In the genomic region with DNA sequence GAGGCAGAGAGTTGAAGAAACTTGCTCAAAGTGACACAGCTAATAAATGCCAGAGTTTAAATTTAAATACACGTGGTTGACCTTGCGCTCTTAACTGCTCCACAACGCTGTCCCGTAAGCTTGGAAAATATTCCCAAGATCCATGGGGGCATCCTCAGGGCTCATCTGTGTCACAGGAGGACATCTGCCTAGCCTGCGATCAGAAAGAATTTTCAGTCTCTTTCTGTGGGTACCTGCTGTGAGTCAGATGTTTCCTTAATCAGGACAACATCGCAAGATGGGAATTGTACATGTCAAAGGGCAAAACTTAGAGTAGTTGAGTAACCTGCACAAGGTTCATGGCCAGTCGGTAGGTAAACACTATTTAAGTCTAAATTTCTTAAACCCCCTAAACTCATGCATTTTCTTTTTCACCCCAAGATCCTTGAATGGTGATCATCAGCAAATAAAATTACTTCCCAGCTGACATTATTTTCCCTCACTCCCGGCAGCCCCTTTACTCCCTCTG, we compare ENCODE assay signal across 10 cellular contexts. TPM values are rescaled to one million over a fixed set of nuclear protein-coding genes. Genes with fewer than 3 reads are reported as not detected.
DNase-seq lines count a peak whose midpoint lies in the region; ATAC-seq and TF ChIP-seq lines count a peak whose summit lies in the region.
"Had no signal": no experiment of that assay in that cellular context is flagged by ENCODE, and none has a peak within 500 bp of the region (broad histone marks: within the 10 kb centered on the region; RNA-seq: fewer than 3 reads in every experiment).

No MANE protein-coding gene starts in this region.

- H3K4me3 ChIP-seq in breast epithelium (no peak overlapping the region), thoracic aorta (peak overlapping the region; percentile 91)

- H3K36me3 ChIP-seq in breast epithelium = no peaks in the 10 kb centered on the region
- H3K36me3 ChIP-seq in thoracic aorta = peaks cover 2% of the 10 kb centered on the region

- no peaks in the 10 kb centered on the region for H3K36me3 Mint-ChIP-seq in MCF 10A (ENCODE audit: insufficient read depth, unreplicated experiment)
- H3K36me3 Mint-ChIP-seq in activated CD8-positive, alpha-beta T cell treated with anti-CD3 and anti-CD28 coated beads, Interleukin-2, amount 10 ng/mL, durations not matched to agents 7 days and 5 days (ENCODE audit: low read depth) = peaks cover 69% of the 10 kb centered on the region
- peaks cover 28% of the 10 kb centered on the region for H3K36me3 Mint-ChIP-seq in memory B cell

- POLR2A ChIA-PET in MCF 10A (lab: Yijun Ruan, JAX) = no interaction called here
- POLR2A ChIA-PET in activated CD8-positive, alpha-beta T cell treated with anti-CD3 and anti-CD28 coated beads, Interleukin-2, amount 10 ng/mL, durations not matched to agents 7 days and 5 days (lab: Charles Lee) = interaction anchor here (1.2 to 10.1 kb wide), 12 partner anchors 9 to 50 kb away, joined by 3 to 372 read pairs (median 12); partner anchors contain the start of genes RNF144A and RSAD2

- DNase-seq in MCF 10A (ENCODE audit: unreplicated experiment) = no peak
- DNase-seq in breast epithelium (ENCODE audit: low spot score in 2 of 2) = no peak
- DNase-seq in activated CD8-positive, alpha-beta T cell treated with anti-CD3 and anti-CD28 coated beads, Interleukin-2, amount 10 ng/mL, durations not matched to agents 7 days and 5 days = no peak
- no peak for DNase-seq in memory B cell (ENCODE audit: low spot score in 2 of 2)
- no peak for DNase-seq in thoracic aorta (ENCODE audit: low spot score)
- DNase-seq in cerebellar cortex (ENCODE audit: low spot score) = no peak
- DNase-seq in stimulated activated CD8-positive, alpha-beta memory T cell treated with anti-CD3 and anti-CD28 coated beads, Interleukin-4, amount 100 ng/mL, for 48 hours = no peak
- no peak for DNase-seq in GM10266 (ENCODE audit: extremely low spot score)
- DNase-seq: NCI-H446 treated with DMSO at 0.1 percent for 48 hours had no signal

- peaks cover 8% of the 10 kb centered on the region for H3K9me3 Mint-ChIP-seq in MCF 10A (ENCODE audit: unreplicated experiment)
- peaks cover 9% of the 10 kb centered on the region for H3K9me3 Mint-ChIP-seq in activated CD8-positive, alpha-beta T cell treated with anti-CD3 and anti-CD28 coated beads, Interleukin-2, amount 10 ng/mL, durations not matched to agents 7 days and 5 days (ENCODE audit: insufficient read depth)
- H3K9me3 Mint-ChIP-seq in memory B cell = peaks cover 7% of the 10 kb centered on the region

- intact Hi-C loops in MCF 10A (cut with micrococcal nuclease) (no loop called here), breast epithelium (cut with DNase I; ENCODE audit: low total_unique reads) (no loop called here)

- H3K4me1 Mint-ChIP-seq in MCF 10A (ENCODE audit: insufficient read depth, unreplicated experiment) (peaks cover 7% of the 10 kb centered on the region), memory B cell (peaks cover 8% of the 10 kb centered on the region)
- peaks cover 71% of the 10 kb centered on the region for H3K4me1 Mint-ChIP-seq in activated CD8-positive, alpha-beta T cell treated with anti-CD3 and anti-CD28 coated beads, Interleukin-2, amount 10 ng/mL, durations not matched to agents 7 days and 5 days (ENCODE audit: low read depth)

- H3K4me3 Mint-ChIP-seq in MCF 10A (ENCODE audit: unreplicated experiment) = peak overlapping the region; percentile 45
- H3K4me3 Mint-ChIP-seq in activated CD8-positive, alpha-beta T cell treated with anti-CD3 and anti-CD28 coated beads, Interleukin-2, amount 10 ng/mL, durations not matched to agents 7 days and 5 days = peak overlapping the region; percentile 90
- H3K4me3 Mint-ChIP-seq in memory B cell = peak overlapping the region; percentile 68

- no peak overlapping the region for H3K27ac ChIP-seq in breast epithelium
- H3K27ac ChIP-seq in thoracic aorta = no peak overlapping the region

- H3K4me1 ChIP-seq in breast epithelium = no peaks in the 10 kb centered on the region
- H3K4me1 ChIP-seq in thoracic aorta (ENCODE audit: control insufficient read depth in 1 of 2, low read depth in 2 of 2) = peaks cover 5 to 26% of the 10 kb centered on the region in 2 donors

- H3K27me3 Mint-ChIP-seq in MCF 10A (ENCODE audit: insufficient read depth, unreplicated experiment) = no peaks in the 10 kb centered on the region
- H3K27me3 Mint-ChIP-seq in activated CD8-positive, alpha-beta T cell treated with anti-CD3 and anti-CD28 coated beads, Interleukin-2, amount 10 ng/mL, durations not matched to agents 7 days and 5 days (ENCODE audit: low read depth) = no peaks in the 10 kb centered on the region
- no peaks in the 10 kb centered on the region for H3K27me3 Mint-ChIP-seq in memory B cell
- H3K27me3 Mint-ChIP-seq: stimulated activated naive B cell treated with anti-CD40 and anti-IgM and Interleukin-4, amounts not matched to agents 10 μg/mL and 1 μg/mL and 100 μg/mL, for 72 hours had no signal

- no peak for TF ChIP-seq CTCF in MCF 10A (IDR thresholded peaks at IDR 0.05; ENCODE audit: unreplicated experiment)
- TF ChIP-seq CTCF in breast epithelium (IDR thresholded peaks at IDR 0.05) = no peak
- TF ChIP-seq CTCF in thoracic aorta (IDR thresholded peaks at IDR 0.05) = no peak
- no peak for TF ChIP-seq CTCF in GM10266 (IDR thresholded peaks at IDR 0.05; ENCODE audit: control insufficient read depth, insufficient read depth, low read depth, missing control alignments)

- no peaks in the 10 kb centered on the region for H3K27me3 ChIP-seq in breast epithelium
- no peaks in the 10 kb centered on the region for H3K27me3 ChIP-seq in thoracic aorta (replicated peaks; ENCODE audit: insufficient read depth)

- CTCF ChIA-PET in MCF 10A (lab: Yijun Ruan, JAX) = interaction anchor here (1.4 kb wide), 1 partner anchor 13 kb away, joined by 3 read pairs; the partner anchor contains the start of gene RSAD2
- CTCF ChIA-PET in activated CD8-positive, alpha-beta T cell treated with anti-CD3 and anti-CD28 coated beads, Interleukin-2, amount 10 ng/mL, durations not matched to agents 7 days and 5 days (lab: Charles Lee) = interaction anchor here (1.0 to 7.1 kb wide), 9 partner anchors 11 to 51 kb away, joined by 3 to 157 read pairs (median 5); partner anchors contain the start of gene RSAD2

- no TSS peak for BruUV-seq in MCF 10A (replicated peaks; lab: Mats Ljungman, UMichigan)

- no peak for TF ChIP-seq POLR2A in breast epithelium (IDR thresholded peaks at IDR 0.05)

- H3K9me3 ChIP-seq in breast epithelium (peaks cover 0 to 5% of the 10 kb centered on the region in 2 donors), thoracic aorta (peaks cover 2% of the 10 kb centered on the region)

- H3K27ac Mint-ChIP-seq in MCF 10A (ENCODE audit: low read depth, unreplicated experiment) (no peak overlapping the region), memory B cell (no peak overlapping the region)
- H3K27ac Mint-ChIP-seq in activated CD8-positive, alpha-beta T cell treated with anti-CD3 and anti-CD28 coated beads, Interleukin-2, amount 10 ng/mL, durations not matched to agents 7 days and 5 days = peak overlapping the region; percentile 94
- H3K27ac Mint-ChIP-seq: stimulated activated naive B cell treated with anti-CD40 and anti-IgM and Interleukin-4, amounts not matched to agents 10 μg/mL and 1 μg/mL and 100 μg/mL, for 72 hours had no signal

- no peak for ATAC-seq in activated CD8-positive, alpha-beta T cell treated with anti-CD3 and anti-CD28 coated beads, Interleukin-2, amount 10 ng/mL, durations not matched to agents 7 days and 5 days
- ATAC-seq in memory B cell (ENCODE audit: low read depth) = no peak
- ATAC-seq in thoracic aorta (ENCODE audit: insufficient number of reproducible peaks, low FRiP score, low read depth) = no peak

RNA-seq across cellular contexts. Expression of gene CMPK2, which starts 1.4 kb away (rescaled TPM):
- total RNA-seq in MCF 10A (2022) (0.40 TPM in 1 of 2 replicates, not detected in the other), breast epithelium (1 to 10 TPM; 3.3 to 4.2 (median 4.0) TPM), thoracic aorta (10 to 100 TPM in 1 of 2 donors, 1 to 10 TPM in 1; 5.3 to 31.1 TPM)
- total RNA-seq in activated CD8-positive, alpha-beta T cell treated with anti-CD3 and anti-CD28 coated beads, Interleukin-2, amount 10 ng/mL, durations not matched to agents 7 days and 5 days = 10 to 100 TPM; 84.0 to 90.8 TPM

RNA-seq across cellular contexts. Expression of gene RSAD2, which starts 13.3 kb away (rescaled TPM):
- total RNA-seq in MCF 10A (2022) = 0.09 TPM in 1 of 2 replicates, not detected in the other
- 1 to 10 TPM in 2 of 3 donors, under 1 TPM in 1; 0.33 to 4.8 (median 2.9) TPM for total RNA-seq in breast epithelium
- 10 to 100 TPM; 72.4 to 74.5 TPM for total RNA-seq in activated CD8-positive, alpha-beta T cell treated with anti-CD3 and anti-CD28 coated beads, Interleukin-2, amount 10 ng/mL, durations not matched to agents 7 days and 5 days
- 10 to 100 TPM; 11.3 to 11.8 TPM for total RNA-seq in thoracic aorta

RNA-seq across cellular contexts. Expression of gene RNF144A, which starts 52.9 kb away (rescaled TPM):
- total RNA-seq in MCF 10A (2022) = 0.21 and 0.47 TPM in 2 replicates
- total RNA-seq in breast epithelium = 10 to 100 TPM; 10.8 to 17.1 (median 11.6) TPM
- 10 to 100 TPM; 76.9 to 87.0 TPM for total RNA-seq in activated CD8-positive, alpha-beta T cell treated with anti-CD3 and anti-CD28 coated beads, Interleukin-2, amount 10 ng/mL, durations not matched to agents 7 days and 5 days
- 1 to 10 TPM; 3.4 to 6.2 TPM for total RNA-seq in thoracic aorta

Comparison
In these comparisons a context has a peak if more than half of its experiments do, and no peak if none do; other contexts are left out.
1. RNA of gene RSAD2, which starts 13.3 kb away (total RNA-seq): 72.4 to 74.5 TPM in activated CD8-positive, alpha-beta T cell treated with anti-CD3 and anti-CD28 coated beads, Interleukin-2, amount 10 ng/mL, durations not matched to agents 7 days and 5 days; 11.3 to 11.8 TPM in thoracic aorta, 0.33 to 4.8 TPM in breast epithelium and 0.09 TPM in MCF 10A; every median in the first group is over 4 times any median in the second.
2. RNA of gene RNF144A, which starts 52.9 kb away (total RNA-seq): 76.9 to 87.0 TPM in activated CD8-positive, alpha-beta T cell treated with anti-CD3 and anti-CD28 coated beads, Interleukin-2, amount 10 ng/mL, durations not matched to agents 7 days and 5 days; 10.8 to 17.1 TPM in breast epithelium, 3.4 to 6.2 TPM in thoracic aorta and 0.21 to 0.47 TPM in MCF 10A; every median in the first group is over 4 times any median in the second.
3. Peak in every context shown above with its lines, with median percentiles within 50 percentile points of each other: H3K4me3 Mint-ChIP-seq.